In the genomic region with DNA sequence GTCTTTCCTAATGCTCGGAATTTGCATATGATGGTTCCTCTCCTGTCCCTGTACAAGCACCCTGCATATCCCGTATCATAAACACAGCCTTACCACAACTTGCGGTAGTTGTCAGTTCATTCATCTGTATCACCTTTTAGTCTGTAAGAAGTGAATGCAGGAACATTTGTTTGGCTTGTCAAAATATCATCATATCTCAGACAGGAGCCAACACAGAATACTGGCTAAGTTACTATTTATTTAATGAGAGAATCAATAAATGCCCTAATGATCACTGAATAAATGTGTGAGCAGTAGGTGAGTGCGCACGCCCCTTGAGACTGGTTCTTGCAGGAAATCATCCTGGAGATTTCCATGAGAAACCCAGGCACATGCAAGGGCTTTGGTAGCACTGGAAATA, we compare ENCODE assay signal across 16 cellular contexts.
DNase-seq lines count a peak whose midpoint lies in the region; ATAC-seq and TF ChIP-seq lines count a peak whose summit lies in the region.
"Had no signal": no experiment of that assay in that cellular context is flagged by ENCODE, and none has a peak within 500 bp of the region (broad histone marks: within the 10 kb centered on the region; RNA-seq: fewer than 3 reads in every experiment).

No MANE protein-coding gene starts in this region.

- no peak overlapping the region for H2BK15ac ChIP-seq in mesenchymal stem cell (ENCODE audit: low read depth, poor library complexity, severe bottlenecking)

- H3K79me2 ChIP-seq in neural cell (replicated peaks; ENCODE audit: insufficient read depth, low read length): no peaks in the 10 kb centered on the region

- H3K4me3 Mint-ChIP-seq in CD8-positive, alpha-beta T cell: no peak overlapping the region
- H3K4me3 Mint-ChIP-seq: B cell; CD4-positive, alpha-beta T cell; CD8-positive, alpha-beta memory T cell had no signal

- H3K27me3 ChIP-seq in mesenchymal stem cell (ENCODE audit: control insufficient read depth in 1 of 2, insufficient read depth in 1 of 2, low read length in 2 of 2) (no peaks in the 10 kb centered on the region), neural cell (ENCODE audit: insufficient read depth, low read depth, low read length) (no peaks in the 10 kb centered on the region)
- H3K27me3 ChIP-seq in CD8-positive, alpha-beta T cell (ENCODE audit: insufficient read depth, low read length): no peaks in the 10 kb centered on the region
- H3K27me3 ChIP-seq: BLaER1 treated with 17β-estradiol and CSF1 and Interleukin-3, amounts not matched to agents 10 nM and 100 nM had no signal

- H3K4me3 ChIP-seq in mesenchymal stem cell (ENCODE audit: insufficient read depth in 1 of 2, low read depth in 1 of 2, low read length in 2 of 2) (no peak overlapping the region), neural cell (ENCODE audit: low read length) (no peak overlapping the region)
- no peak overlapping the region for H3K4me3 ChIP-seq in CD8-positive, alpha-beta T cell (ENCODE audit: low read depth, low read length)
- H3K4me3 ChIP-seq: A549; BLaER1 treated with 17β-estradiol and CSF1 and Interleukin-3, amounts not matched to agents 10 nM and 100 nM had no signal

- no peak overlapping the region for H3K14ac ChIP-seq in mesenchymal stem cell (ENCODE audit: low read length in 2 of 2)

- H3K4me1 ChIP-seq in mesenchymal stem cell (ENCODE audit: control insufficient read depth, insufficient read depth, low read depth, low read length): peaks cover 3% of the 10 kb centered on the region
- H3K4me1 ChIP-seq in CD8-positive, alpha-beta T cell (ENCODE audit: insufficient read depth, low read length): no peaks in the 10 kb centered on the region
- H3K4me1 ChIP-seq: A549; BLaER1 treated with 17β-estradiol and CSF1 and Interleukin-3, amounts not matched to agents 10 nM and 100 nM had no signal

- H2AFZ ChIP-seq in mesenchymal stem cell (ENCODE audit: low read depth, low read length) (no peak overlapping the region), neural cell (ENCODE audit: low read depth, low read length) (no peak overlapping the region)

- peak overlapping the region; percentile 51 for H2AK5ac ChIP-seq in mesenchymal stem cell (ENCODE audit: low read length, severe bottlenecking)

- H3K9me2 ChIP-seq in neural cell (ENCODE audit: insufficient read depth, low read length): no peaks in the 10 kb centered on the region

- TF ChIP-seq EP300 in neural cell (conservative IDR thresholded peaks at IDR 0.05; ENCODE audit: poor library complexity, severe bottlenecking): peak; percentile 59

- H3K27me3 Mint-ChIP-seq in CD8-positive, alpha-beta T cell (ENCODE audit: low read depth): no peaks in the 10 kb centered on the region
- H3K27me3 Mint-ChIP-seq: B cell; CD4-positive, alpha-beta T cell had no signal

- no peak overlapping the region for H3K27ac Mint-ChIP-seq in CD8-positive, alpha-beta T cell
- H3K27ac Mint-ChIP-seq: B cell; CD4-positive, alpha-beta T cell; CD8-positive, alpha-beta memory T cell had no signal

- H3K36me3 Mint-ChIP-seq in CD8-positive, alpha-beta T cell: no peaks in the 10 kb centered on the region
- H3K36me3 Mint-ChIP-seq: CD8-positive, alpha-beta memory T cell had no signal

- 91% methylated on average over 4 of the region's 5 CpGs for WGBS in mesenchymal stem cell

- H3K9me3 ChIP-seq in mesenchymal stem cell (ENCODE audit: control insufficient read depth, low read length) (no peaks in the 10 kb centered on the region), neural cell (ENCODE audit: low read length) (no peaks in the 10 kb centered on the region)
- no peaks in the 10 kb centered on the region for H3K9me3 ChIP-seq in CD8-positive, alpha-beta T cell (ENCODE audit: low read length)
- H3K9me3 ChIP-seq: A549; BLaER1 treated with 17β-estradiol and CSF1 and Interleukin-3, amounts not matched to agents 10 nM and 100 nM had no signal

- H2BK5ac ChIP-seq in mesenchymal stem cell (ENCODE audit: low read depth, low read length, poor library complexity, severe bottlenecking): no peak overlapping the region

- no peak overlapping the region for H3K4me2 ChIP-seq in mesenchymal stem cell (ENCODE audit: low read length, poor library complexity, severe bottlenecking)
- no peak overlapping the region for H3K4me2 ChIP-seq in neural cell (ENCODE audit: low read length)
- H3K4me2 ChIP-seq: A549; BLaER1 treated with 17β-estradiol and CSF1 and Interleukin-3, amounts not matched to agents 10 nM and 100 nM had no signal

- H2BK12ac ChIP-seq in mesenchymal stem cell (ENCODE audit: low read length in 2 of 2): no peak overlapping the region

- H3K4me1 Mint-ChIP-seq in CD8-positive, alpha-beta T cell (ENCODE audit: low read depth): no peaks in the 10 kb centered on the region
- H3K4me1 Mint-ChIP-seq: B cell; CD8-positive, alpha-beta memory T cell had no signal

- H2BK120ac ChIP-seq in mesenchymal stem cell (ENCODE audit: low read depth, low read length): no peak overlapping the region

- TF ChIP-seq CTCF in neural cell (IDR thresholded peaks at IDR 0.05; ENCODE audit: poor library complexity, severe bottlenecking): no peak
- no peak for TF ChIP-seq CTCF in CD8-positive, alpha-beta T cell (IDR thresholded peaks at IDR 0.05)

- no peaks in the 10 kb centered on the region for H4K20me1 ChIP-seq in neural cell (ENCODE audit: insufficient read depth)
- H4K20me1 ChIP-seq: BLaER1 treated with 17β-estradiol and CSF1 and Interleukin-3, amounts not matched to agents 10 nM and 100 nM had no signal

- H3K36me3 ChIP-seq in mesenchymal stem cell (ENCODE audit: control insufficient read depth in 1 of 2, insufficient read depth in 2 of 2, low read depth in 1 of 2, low read length in 2 of 2): no peaks in the 10 kb centered on the region
- no peaks in the 10 kb centered on the region for H3K36me3 ChIP-seq in neural cell (ENCODE audit: insufficient read depth, low read length)
- H3K36me3 ChIP-seq in CD8-positive, alpha-beta T cell (ENCODE audit: insufficient read depth, low read length): no peaks in the 10 kb centered on the region
- H3K36me3 ChIP-seq: BLaER1 treated with 17β-estradiol and CSF1 and Interleukin-3, amounts not matched to agents 10 nM and 100 nM had no signal

- CTCF ChIA-PET in CD8-positive, alpha-beta T cell (lab: Charles Lee): no interaction called here

- H3K27ac ChIP-seq in mesenchymal stem cell (ENCODE audit: low read length, poor library complexity, severe bottlenecking) (peak overlapping the region; percentile 90), neural cell (ENCODE audit: low read length) (no peak overlapping the region)
- H3K27ac ChIP-seq in CD8-positive, alpha-beta T cell (ENCODE audit: low read depth, low read length): no peak overlapping the region
- H3K27ac ChIP-seq: 22Rv1; A549; BLaER1 treated with 17β-estradiol and CSF1 and Interleukin-3, amounts not matched to agents 10 nM and 100 nM; C4-2B had no signal

- no peak overlapping the region for H3K4ac ChIP-seq in mesenchymal stem cell (ENCODE audit: low read depth in 1 of 2, low read length in 2 of 2)

- POLR2A ChIA-PET in CD8-positive, alpha-beta T cell (lab: Charles Lee): no interaction called here

- no peaks in the 10 kb centered on the region for H3F3A ChIP-seq in neural cell (ENCODE audit: insufficient read depth, low read length, poor library complexity, severe bottlenecking)

- no peak overlapping the region for H3K23ac ChIP-seq in mesenchymal stem cell (ENCODE audit: low read length in 2 of 2)

- no peaks in the 10 kb centered on the region for H3K9me3 Mint-ChIP-seq in CD8-positive, alpha-beta T cell
- H3K9me3 Mint-ChIP-seq: CD4-positive, alpha-beta T cell had no signal

- intact Hi-C loops in CD8-positive, alpha-beta T cell (cut with DNase I, micrococcal nuclease): no loop called here

- TF ChIP-seq RAD21 in neural cell (conservative IDR thresholded peaks at IDR 0.05): no peak

- H3K79me1 ChIP-seq in mesenchymal stem cell (replicated peaks; ENCODE audit: low read length, poor library complexity, severe bottlenecking): no peaks in the 10 kb centered on the region

- peak; percentile 77 to 83 for DNase-seq in NCI-H526 (lab: John Stamatoyannopoulos, UW)
- no peak for DNase-seq in mesenchymal stem cell
- DNase-seq in CD8-positive, alpha-beta T cell: no peak
- DNase-seq in mesenteric fat pad (ENCODE audit: low spot score): no peak
- DNase-seq: AML-193; CD4-positive, alpha-beta T cell; CD8-positive, alpha-beta memory T cell; COR-L47; DMS79 treated with DMSO at 0.1 percent for 48 hours; GF-D8 had no signal

- H3K9ac ChIP-seq in mesenchymal stem cell (ENCODE audit: low read length) (no peak overlapping the region), neural cell (ENCODE audit: low read length) (no peak overlapping the region)
- H3K9ac ChIP-seq: BLaER1 treated with 17β-estradiol and CSF1 and Interleukin-3, amounts not matched to agents 10 nM and 100 nM had no signal

- H4K8ac ChIP-seq in mesenchymal stem cell (ENCODE audit: low read length): no peak overlapping the region

- H3K18ac ChIP-seq in mesenchymal stem cell (ENCODE audit: low read depth in 1 of 2, low read length in 2 of 2): no peak overlapping the region

- H4K91ac ChIP-seq in mesenchymal stem cell (ENCODE audit: low read length): no peak overlapping the region

- ATAC-seq in CD8-positive, alpha-beta T cell: no peak
- ATAC-seq: A549 had no signal

TF ChIP-seq in neural cell, 6 proteins besides CTCF, POLR2A, EP300 and RAD21:
- TF ChIP-seq MXI1 (conservative IDR thresholded peaks at IDR 0.05; ENCODE audit: poor library complexity, severe bottlenecking): no peak
- peak; percentile 56 for TF ChIP-seq POLR2AphosphoS5 (IDR thresholded peaks at IDR 0.05)

Comparison
In these comparisons a context has a peak if more than half of its experiments do, and no peak if none do; other contexts are left out.
1. DNase-seq: peak in NCI-H526 (2 of 2); none in mesenchymal stem cell (single experiment), CD8-positive, alpha-beta T cell (0 of 7) and mesenteric fat pad (single experiment).